1 cellular context compared by ENCODE assay signal in the genomic region with DNA sequence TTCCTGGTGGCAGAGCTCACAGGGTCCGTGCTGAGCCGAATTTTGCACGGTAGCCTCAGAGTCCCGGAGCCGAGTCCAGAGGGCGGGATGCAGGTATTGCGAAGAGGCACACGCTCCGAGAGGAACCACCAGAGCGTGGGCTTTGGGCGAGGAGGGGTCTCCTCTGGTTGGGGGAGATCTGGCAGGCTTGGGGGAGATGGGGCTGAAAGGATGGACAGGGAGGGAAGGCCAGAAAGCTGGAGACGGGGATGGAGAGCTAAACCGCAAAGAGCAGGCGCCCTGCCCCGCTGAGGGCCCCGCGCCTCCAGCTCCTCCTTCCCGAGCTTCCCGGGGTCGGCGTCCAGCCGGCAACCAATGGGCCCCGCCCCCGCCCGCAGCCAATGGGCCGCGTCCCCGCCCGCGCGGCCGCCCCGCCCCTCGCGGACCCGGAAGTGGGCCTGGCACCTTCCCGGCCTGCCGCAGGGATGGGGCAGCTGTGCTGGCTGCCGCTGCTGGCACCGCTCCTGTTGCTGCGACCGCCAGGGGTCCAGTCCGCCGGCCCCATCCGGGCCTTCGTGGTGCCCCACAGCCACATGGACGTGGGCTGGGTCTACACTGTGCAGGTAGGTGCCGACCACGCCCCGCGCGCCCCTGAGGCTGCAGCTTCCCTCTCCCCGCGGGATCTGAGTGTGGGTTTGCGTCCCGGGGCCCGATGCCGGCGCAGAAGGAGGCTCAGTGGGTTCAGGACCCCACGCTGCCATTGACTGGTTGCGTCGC.
TF ChIP-seq lines count a peak whose summit lies in the region.

MAN2B2 (plus strand) TSS at position 443 of the 756 bp plus-strand sequence; CDS start at position 465, 22 bp downstream.

TF ChIP-seq in HepG2, 621 proteins besides CTCF, POLR2A, EP300 and RAD21 (continued from another document and continues in another):
- TF ChIP-seq, protein P1, sequence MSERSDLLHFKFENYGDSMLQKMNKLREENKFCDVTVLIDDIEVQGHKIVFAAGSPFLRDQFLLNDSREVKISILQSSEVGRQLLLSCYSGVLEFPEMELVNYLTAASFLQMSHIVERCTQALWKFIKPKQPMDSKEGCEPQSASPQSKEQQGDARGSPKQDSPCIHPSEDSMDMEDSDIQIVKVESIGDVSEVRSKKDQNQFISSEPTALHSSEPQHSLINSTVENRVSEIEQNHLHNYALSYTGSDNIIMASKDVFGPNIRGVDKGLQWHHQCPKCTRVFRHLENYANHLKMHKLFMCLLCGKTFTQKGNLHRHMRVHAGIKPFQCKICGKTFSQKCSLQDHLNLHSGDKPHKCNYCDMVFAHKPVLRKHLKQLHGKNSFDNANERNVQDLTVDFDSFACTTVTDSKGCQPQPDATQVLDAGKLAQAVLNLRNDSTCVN (CRISPR knock-in tag; IDR thresholded peaks at IDR 0.05; ENCODE audit: borderline replicate concordance) = no peak
- TF ChIP-seq ZNF121 (CRISPR knock-in tag; IDR thresholded peaks at IDR 0.05) (no peak), ZNF335 (CRISPR knock-in tag; IDR thresholded peaks at IDR 0.05) (no peak), BHLHE40 (IDR thresholded peaks at IDR 0.05; ENCODE audit: low read length) (no peak), GATA4 (IDR thresholded peaks at IDR 0.05; ENCODE audit: borderline replicate concordance, low read depth) (peak; percentile 18; the same call in 1 of the 2 replicates), ZNF468 (CRISPR knock-in tag; IDR thresholded peaks at IDR 0.05) (no peak), SP2 (CRISPR knock-in tag; IDR thresholded peaks at IDR 0.05) (no peak), ZFAT (CRISPR knock-in tag; conservative IDR thresholded peaks at IDR 0.05) (no peak), ZNF225 (CRISPR knock-in tag; IDR thresholded peaks at IDR 0.05) (no peak; the same call in 1 of the 2 replicates), DDIT3 (CRISPR knock-in tag; IDR thresholded peaks at IDR 0.05) (no peak), HNRNPUL1 (IDR thresholded peaks at IDR 0.05; ENCODE audit: low read depth, low read length) (no peak), THYN1 (CRISPR knock-in tag; IDR thresholded peaks at IDR 0.05; ENCODE audit: borderline replicate concordance, low read depth) (no peak), ZMAT3 (CRISPR knock-in tag; conservative IDR thresholded peaks at IDR 0.05) (no peak), ZNF263 (CRISPR knock-in tag; IDR thresholded peaks at IDR 0.05) (no peak), RFX3 (CRISPR knock-in tag; IDR thresholded peaks at IDR 0.05) (no peak), ELF1 (CRISPR knock-in tag; IDR thresholded peaks at IDR 0.05) (peak; percentile 91), ATF7-NPFF (CRISPR knock-in tag; IDR thresholded peaks at IDR 0.05; ENCODE audit: low read depth) (0 out of 2 replicates have a peak, but pooled peaks have one; percentile 74), ZNF12 (CRISPR knock-in tag; IDR thresholded peaks at IDR 0.05) (no peak), SSRP1 (CRISPR knock-in tag; IDR thresholded peaks at IDR 0.05) (no peak), TBX2 (CRISPR knock-in tag; IDR thresholded peaks at IDR 0.05; ENCODE audit: borderline replicate concordance) (peak; percentile 65; the same call in 1 of the 2 replicates), ZFP41 (CRISPR knock-in tag; IDR thresholded peaks at IDR 0.05; ENCODE audit: borderline replicate concordance) (no peak), ZNF7 (CRISPR knock-in tag; IDR thresholded peaks at IDR 0.05) (no peak), MTF2 (CRISPR knock-in tag; IDR thresholded peaks at IDR 0.05; ENCODE audit: borderline replicate concordance) (peak; percentile 54; the same call in 1 of the 2 replicates), HOXA9 (CRISPR knock-in tag; IDR thresholded peaks at IDR 0.05; ENCODE audit: borderline replicate concordance) (no peak), ZNF496 (CRISPR knock-in tag; IDR thresholded peaks at IDR 0.05; ENCODE audit: insufficient replicate concordance) (no peak), ZXDC (CRISPR knock-in tag; IDR thresholded peaks at IDR 0.05) (no peak), HOXA3 (CRISPR knock-in tag; IDR thresholded peaks at IDR 0.05) (peak; percentile 16; the same call in 1 of the 2 replicates), ZNF644 (CRISPR knock-in tag; IDR thresholded peaks at IDR 0.05; ENCODE audit: low read depth) (no peak), RBAK (CRISPR knock-in tag; IDR thresholded peaks at IDR 0.05) (no peak), SRSF9 (IDR thresholded peaks at IDR 0.05; ENCODE audit: borderline replicate concordance, insufficient read depth, low read depth, low read length, poor library complexity, severe bottlenecking) (no peak), RBM39 (IDR thresholded peaks at IDR 0.05; ENCODE audit: low read depth, low read length, poor library complexity, severe bottlenecking) (no peak), SETDB1 (CRISPR knock-in tag; IDR thresholded peaks at IDR 0.05; ENCODE audit: borderline replicate concordance) (no peak), ATF7 (IDR thresholded peaks at IDR 0.05) (no peak), ATF7 (CRISPR knock-in tag; IDR thresholded peaks at IDR 0.05) (no peak), FOXP4 (CRISPR knock-in tag; IDR thresholded peaks at IDR 0.05) (no peak), FOXM1 (CRISPR knock-in tag; IDR thresholded peaks at IDR 0.05) (no peak), ZNF205 (CRISPR knock-in tag; IDR thresholded peaks at IDR 0.05) (no peak), ZNF598 (CRISPR knock-in tag; IDR thresholded peaks at IDR 0.05; ENCODE audit: borderline replicate concordance) (0 out of 2 replicates have a peak, but pooled peaks have one; percentile 32), ZNF543 (CRISPR knock-in tag; IDR thresholded peaks at IDR 0.05) (no peak), RFX1 (IDR thresholded peaks at IDR 0.05) (no peak), ZNF432 (CRISPR knock-in tag; IDR thresholded peaks at IDR 0.05; ENCODE audit: borderline replicate concordance) (no peak), ZNF878 (CRISPR knock-in tag; IDR thresholded peaks at IDR 0.05) (no peak), ZSCAN30 (CRISPR knock-in tag; IDR thresholded peaks at IDR 0.05) (no peak), SNAPC2 (CRISPR knock-in tag; IDR thresholded peaks at IDR 0.05) (no peak), ZNF292 (CRISPR knock-in tag; IDR thresholded peaks at IDR 0.05; ENCODE audit: borderline replicate concordance, low read depth) (0 out of 2 replicates have a peak, but pooled peaks have one; percentile 43), ZBTB1 (CRISPR knock-in tag; IDR thresholded peaks at IDR 0.05; ENCODE audit: borderline replicate concordance) (no peak), MED8 (CRISPR knock-in tag; IDR thresholded peaks at IDR 0.05; ENCODE audit: insufficient replicate concordance) (no peak), IRX3 (CRISPR knock-in tag; IDR thresholded peaks at IDR 0.05; ENCODE audit: borderline replicate concordance, low read depth) (no peak), ZBTB3 (CRISPR knock-in tag; IDR thresholded peaks at IDR 0.05; ENCODE audit: borderline replicate concordance, low read depth) (no peak), CEBPG (CRISPR knock-in tag; IDR thresholded peaks at IDR 0.05) (no peak), ZNF607 (CRISPR knock-in tag; IDR thresholded peaks at IDR 0.05; ENCODE audit: borderline replicate concordance) (no peak; the same call in 1 of the 2 replicates)
- TF ChIP-seq, protein P2, sequence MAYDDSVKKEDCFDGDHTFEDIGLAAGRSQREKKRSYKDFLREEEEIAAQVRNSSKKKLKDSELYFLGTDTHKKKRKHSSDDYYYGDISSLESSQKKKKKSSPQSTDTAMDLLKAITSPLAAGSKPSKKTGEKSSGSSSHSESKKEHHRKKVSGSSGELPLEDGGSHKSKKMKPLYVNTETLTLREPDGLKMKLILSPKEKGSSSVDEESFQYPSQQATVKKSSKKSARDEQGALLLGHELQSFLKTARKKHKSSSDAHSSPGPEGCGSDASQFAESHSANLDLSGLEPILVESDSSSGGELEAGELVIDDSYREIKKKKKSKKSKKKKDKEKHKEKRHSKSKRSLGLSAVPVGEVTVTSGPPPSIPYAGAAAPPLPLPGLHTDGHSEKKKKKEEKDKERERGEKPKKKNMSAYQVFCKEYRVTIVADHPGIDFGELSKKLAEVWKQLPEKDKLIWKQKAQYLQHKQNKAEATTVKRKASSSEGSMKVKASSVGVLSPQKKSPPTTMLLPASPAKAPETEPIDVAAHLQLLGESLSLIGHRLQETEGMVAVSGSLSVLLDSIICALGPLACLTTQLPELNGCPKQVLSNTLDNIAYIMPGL (CRISPR knock-in tag; IDR thresholded peaks at IDR 0.05; ENCODE audit: borderline replicate concordance in 1 of 2, low read depth in 1 of 2) = no peak
- TF ChIP-seq, protein P3, sequence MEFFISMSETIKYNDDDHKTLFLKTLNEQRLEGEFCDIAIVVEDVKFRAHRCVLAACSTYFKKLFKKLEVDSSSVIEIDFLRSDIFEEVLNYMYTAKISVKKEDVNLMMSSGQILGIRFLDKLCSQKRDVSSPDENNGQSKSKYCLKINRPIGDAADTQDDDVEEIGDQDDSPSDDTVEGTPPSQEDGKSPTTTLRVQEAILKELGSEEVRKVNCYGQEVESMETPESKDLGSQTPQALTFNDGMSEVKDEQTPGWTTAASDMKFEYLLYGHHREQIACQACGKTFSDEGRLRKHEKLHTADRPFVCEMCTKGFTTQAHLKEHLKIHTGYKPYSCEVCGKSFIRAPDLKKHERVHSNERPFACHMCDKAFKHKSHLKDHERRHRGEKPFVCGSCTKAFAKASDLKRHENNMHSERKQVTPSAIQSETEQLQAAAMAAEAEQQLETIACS (CRISPR knock-in tag; IDR thresholded peaks at IDR 0.05) = peak; percentile 30; the same call in 1 of the 2 replicates
- TF ChIP-seq, protein P4, sequence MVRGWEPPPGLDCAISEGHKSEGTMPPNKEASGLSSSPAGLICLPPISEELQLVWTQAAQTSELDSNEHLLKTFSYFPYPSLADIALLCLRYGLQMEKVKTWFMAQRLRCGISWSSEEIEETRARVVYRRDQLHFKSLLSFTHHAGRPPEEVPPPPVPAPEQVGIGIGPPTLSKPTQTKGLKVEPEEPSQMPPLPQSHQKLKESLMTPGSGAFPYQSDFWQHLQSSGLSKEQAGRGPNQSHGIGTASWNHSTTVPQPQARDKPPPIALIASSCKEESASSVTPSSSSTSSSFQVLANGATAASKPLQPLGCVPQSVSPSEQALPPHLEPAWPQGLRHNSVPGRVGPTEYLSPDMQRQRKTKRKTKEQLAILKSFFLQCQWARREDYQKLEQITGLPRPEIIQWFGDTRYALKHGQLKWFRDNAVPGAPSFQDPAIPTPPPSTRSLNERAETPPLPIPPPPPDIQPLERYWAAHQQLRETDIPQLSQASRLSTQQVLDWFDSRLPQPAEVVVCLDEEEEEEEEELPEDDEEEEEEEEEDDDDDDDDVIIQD (CRISPR knock-in tag; IDR thresholded peaks at IDR 0.05; ENCODE audit: low read depth) = no peak
- TF ChIP-seq, protein P5, sequence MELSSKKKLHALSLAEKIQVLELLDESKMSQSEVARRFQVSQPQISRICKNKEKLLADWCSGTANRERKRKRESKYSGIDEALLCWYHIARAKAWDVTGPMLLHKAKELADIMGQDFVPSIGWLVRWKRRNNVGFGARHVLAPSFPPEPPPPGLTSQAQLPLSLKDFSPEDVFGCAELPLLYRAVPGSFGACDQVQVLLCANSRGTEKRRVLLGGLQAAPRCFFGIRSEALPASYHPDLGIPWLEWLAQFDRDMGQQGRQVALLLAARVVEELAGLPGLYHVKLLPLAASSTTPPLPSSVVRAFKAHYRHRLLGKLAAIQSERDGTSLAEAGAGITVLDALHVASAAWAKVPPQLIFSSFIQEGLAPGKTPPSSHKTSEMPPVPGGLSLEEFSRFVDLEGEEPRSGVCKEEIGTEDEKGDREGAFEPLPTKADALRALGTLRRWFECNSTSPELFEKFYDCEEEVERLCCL (CRISPR knock-in tag; IDR thresholded peaks at IDR 0.05; ENCODE audit: borderline replicate concordance) = no peak
- TF ChIP-seq, protein P6, sequence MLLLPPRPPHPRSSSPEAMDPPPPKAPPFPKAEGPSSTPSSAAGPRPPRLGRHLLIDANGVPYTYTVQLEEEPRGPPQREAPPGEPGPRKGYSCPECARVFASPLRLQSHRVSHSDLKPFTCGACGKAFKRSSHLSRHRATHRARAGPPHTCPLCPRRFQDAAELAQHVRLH (CRISPR knock-in tag; IDR thresholded peaks at IDR 0.05; ENCODE audit: borderline replicate concordance, low read depth) = no peak
